11 cellular contexts compared by ENCODE assay signal in the genomic region with DNA sequence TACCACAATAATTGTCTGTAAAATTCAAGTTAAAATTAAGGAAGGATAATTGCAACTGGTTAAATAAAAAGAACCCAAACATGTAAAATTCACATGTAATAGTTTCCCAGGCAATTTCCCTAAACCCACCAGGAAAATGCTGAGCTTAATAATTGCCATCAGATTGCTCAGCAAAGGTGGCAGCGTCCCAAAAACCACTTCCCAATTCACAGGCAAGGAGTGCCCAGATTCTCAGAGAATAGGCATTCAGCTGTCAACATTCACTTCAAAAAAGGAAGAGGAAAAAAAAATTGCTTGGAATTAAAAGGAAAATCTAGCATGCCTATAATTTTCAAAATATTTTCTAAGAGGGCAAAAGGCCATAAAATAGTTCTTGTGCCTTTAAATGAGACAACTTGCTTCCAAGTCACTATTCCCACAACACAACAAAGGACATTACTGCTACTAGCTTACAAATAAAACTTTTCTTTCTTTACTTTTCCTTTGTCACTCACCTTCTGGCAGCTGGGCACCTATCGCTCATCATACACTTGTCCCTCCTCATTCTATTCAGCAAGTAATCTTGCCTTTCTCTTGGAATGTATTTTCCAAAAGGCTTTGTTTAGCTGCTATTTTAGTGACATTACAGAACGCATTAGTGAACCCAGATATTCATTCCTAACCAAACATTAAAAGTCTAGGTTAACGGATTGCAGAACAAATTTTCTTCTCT. TPM values are rescaled to one million over a fixed set of nuclear protein-coding genes. Genes with fewer than 3 reads are reported as not detected.
DNase-seq lines count a peak whose midpoint lies in the region; ATAC-seq and TF ChIP-seq lines count a peak whose summit lies in the region.
"Had no signal": no experiment of that assay in that cellular context is flagged by ENCODE, and none has a peak within 500 bp of the region (broad histone marks: within the 10 kb centered on the region; RNA-seq: fewer than 3 reads in every experiment).

No MANE protein-coding gene starts in this region.

- ATAC-seq in lung (ENCODE audit: insufficient read depth, low FRiP score) (peak; percentile 62), HG02981 (IDR thresholded peaks at IDR 0.05; ENCODE audit: unreplicated experiment) (no peak)
- ATAC-seq: activated T-helper 17 cell treated with anti-CD3 and anti-CD28 coated beads, Interleukin-2, amount 50 U/mL, for 72 hours had no signal

- no peaks in the 10 kb centered on the region for H3K4me1 ChIP-seq in colonic mucosa
- peaks cover 1 to 2% of the 10 kb centered on the region in 2 donors for H3K4me1 ChIP-seq in lung (ENCODE audit: control insufficient read depth in 2 of 2, insufficient read depth in 2 of 2, low read length in 2 of 2)

- H3K27ac ChIP-seq in colonic mucosa = no peak overlapping the region
- no peak overlapping the region for H3K27ac ChIP-seq in lung (ENCODE audit: low read depth in 1 of 2, low read length in 1 of 2)

- DNase-seq in A172 (ENCODE audit: low spot score) (peak; percentile 75), HS-5 (ENCODE audit: low read depth) (peak; percentile 61), colonic mucosa (peak; percentile 27), lung (ENCODE audit: low spot score) (peak; percentile 37), NCI-H748 (lab: John Stamatoyannopoulos, UW; ENCODE audit: unreplicated experiment) (no peak), NCI-H69 (lab: John Stamatoyannopoulos, UW) (no peak), activated T-cell treated with anti-CD3 and anti-CD28 coated beads for 4 hours (no peak)
- DNase-seq: NCI-H2029; stimulated activated CD4-positive, alpha-beta T cell treated with anti-CD3 and anti-CD28 coated beads, Interleukin-1b, Interleukin-23, amount 100 ng/mL, for 48 hours had no signal

- H3K9ac ChIP-seq in colonic mucosa (ENCODE audit: low read depth in 2 of 2, low read length in 2 of 2) = no peak overlapping the region

- H3K4me3 ChIP-seq in colonic mucosa = no peak overlapping the region
- no peak overlapping the region for H3K4me3 ChIP-seq in lung

- H3K9me3 ChIP-seq in colonic mucosa = no peaks in the 10 kb centered on the region
- no peaks in the 10 kb centered on the region for H3K9me3 ChIP-seq in lung (ENCODE audit: control insufficient read depth in 2 of 2, insufficient read depth in 1 of 2, low read length in 1 of 2)

- H3K27me3 ChIP-seq in colonic mucosa (no peaks in the 10 kb centered on the region), lung (ENCODE audit: control insufficient read depth, insufficient read depth) (no peaks in the 10 kb centered on the region)

- no peak for TF ChIP-seq CTCF in colonic mucosa (IDR thresholded peaks at IDR 0.05)
- TF ChIP-seq CTCF in lung (IDR thresholded peaks at IDR 0.05; ENCODE audit: control extremely low read depth, extremely low read depth) = no peak

- H3K36me3 ChIP-seq in colonic mucosa (no peaks in the 10 kb centered on the region), lung (ENCODE audit: control insufficient read depth in 2 of 2, insufficient read depth in 2 of 2, low read length in 2 of 2) (peaks cover 13 to 21% of the 10 kb centered on the region in 2 donors)

- WGBS in lung, 2 donors = 60 to 68% methylated on average over 4 of the region's 4 CpGs

- intact Hi-C loops in colonic mucosa (cut with DNase I) = no loop called here

RNA-seq across cellular contexts. Expression of a gene that starts 15.2 kb away (rescaled TPM):
- 24.7 and 28.2 TPM in 2 replicates for total RNA-seq in A172 (2014; rRNA removed; shearing (Covaris generic))
- 10 to 100 TPM; 11.8 to 14.4 TPM for total RNA-seq in colonic mucosa
- total RNA-seq in lung = 10 to 100 TPM; 14.8 to 30.6 TPM
- 1 to 10 TPM; 5.6 to 8.1 TPM for polyA plus RNA-seq in lung

RNA-seq across cellular contexts. Expression of a gene that starts 55.6 kb away (rescaled TPM):
- 16.3 and 17.7 TPM in 2 replicates for total RNA-seq in A172 (2014; rRNA removed; shearing (Covaris generic))
- total RNA-seq in colonic mucosa = 10 to 100 TPM; 17.5 to 25.8 TPM
- 10 to 100 TPM; 46.0 to 82.2 TPM for total RNA-seq in lung
- polyA plus RNA-seq in lung = 10 to 100 TPM; 12.5 to 18.1 TPM

Comparison
In these comparisons a context has a peak if more than half of its experiments do, and no peak if none do; other contexts are left out.
1. DNase-seq: peak in A172 (single experiment), HS-5 (single experiment), colonic mucosa (single experiment) and lung (single experiment); none in NCI-H748 (single experiment), NCI-H69 (single experiment) and activated T-cell treated with anti-CD3 and anti-CD28 coated beads for 4 hours (single experiment).